8 cellular contexts compared by ENCODE assay signal in the genomic region with DNA sequence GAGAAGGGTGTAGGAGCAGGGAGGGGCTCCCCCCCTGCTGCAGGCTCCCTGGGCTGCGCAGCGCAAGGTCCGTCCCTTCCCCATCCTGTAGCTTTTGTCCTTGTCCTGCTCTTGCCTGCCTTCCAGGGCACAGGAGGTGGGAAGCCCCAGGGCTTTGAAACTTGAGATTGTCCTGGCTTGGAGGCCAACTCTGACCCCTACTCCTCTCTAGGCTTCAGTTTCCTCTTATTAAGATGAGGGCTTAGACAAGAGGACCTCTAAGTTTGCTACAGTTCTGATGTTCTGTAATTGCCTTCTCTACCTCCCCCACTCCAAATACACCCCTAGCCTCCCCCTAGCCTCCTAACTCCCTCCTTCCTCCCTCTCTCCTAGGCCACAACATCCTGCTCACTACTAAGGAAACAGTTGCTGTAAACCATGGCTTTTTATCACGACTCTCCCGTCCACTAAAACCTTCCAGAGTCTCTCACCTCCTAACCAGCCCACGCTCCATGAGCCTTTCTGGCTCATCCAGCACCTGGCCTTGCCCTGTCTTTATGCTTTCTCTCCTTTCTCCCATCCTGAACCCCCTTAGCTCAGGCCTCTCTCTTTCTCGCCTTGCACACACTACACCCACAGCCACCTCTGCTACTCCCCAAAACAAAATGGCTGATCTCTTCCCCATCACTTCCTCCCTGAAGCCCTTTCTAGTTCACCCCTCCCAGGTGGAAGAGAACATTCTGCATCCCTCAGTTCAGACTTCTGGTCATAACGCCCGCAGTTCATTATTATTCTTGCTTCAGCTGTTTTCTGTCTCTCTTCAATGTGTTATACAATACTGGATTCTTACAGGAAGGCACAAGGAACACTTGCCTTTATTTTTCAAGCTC. TPM values are rescaled to one million over a fixed set of nuclear protein-coding genes. Genes with fewer than 3 reads are reported as not detected.
DNase-seq lines count a peak whose midpoint lies in the region; ATAC-seq and TF ChIP-seq lines count a peak whose summit lies in the region.

No MANE protein-coding gene starts in this region.

- H3K4me3 Mint-ChIP-seq in central memory CD8-positive, alpha-beta T cell, result peak overlapping the region; percentile 73

- H3K9me3 ChIP-seq in mucosa of descending colon, result no peaks in the 10 kb centered on the region

- peak; percentile 67 for DNase-seq in Jurkat, Clone E6-1 (ENCODE audit: low read depth, low spot score)
- no peak for DNase-seq in central memory CD8-positive, alpha-beta T cell (ENCODE audit: low spot score in 2 of 2)
- DNase-seq in mucosa of descending colon, result no peak
- no peak for DNase-seq in NCI-H69 (lab: John Stamatoyannopoulos, UW)
- DNase-seq in central memory CD4-positive, alpha-beta T cell, result no peak
- DNase-seq in cortex of kidney (lab: John Stamatoyannopoulos, UW), result no peak

- peak overlapping the region; percentile 77 for H3K4me3 ChIP-seq in Jurkat, Clone E6-1 (ENCODE audit: low read length)
- no peak overlapping the region for H3K4me3 ChIP-seq in mucosa of descending colon

- peak overlapping the region; percentile 76 for H3K27ac Mint-ChIP-seq in central memory CD8-positive, alpha-beta T cell (ENCODE audit: low read depth)

- H3K27me3 Mint-ChIP-seq in central memory CD8-positive, alpha-beta T cell, result no peaks in the 10 kb centered on the region

- peaks cover 26% of the 10 kb centered on the region for H3K4me1 Mint-ChIP-seq in central memory CD8-positive, alpha-beta T cell

- H3K36me3 ChIP-seq in mucosa of descending colon (ENCODE audit: low read depth), result no peaks in the 10 kb centered on the region

- no peak for TF ChIP-seq CTCF in mucosa of descending colon (IDR thresholded peaks at IDR 0.05)

- ATAC-seq in GM19351 (IDR thresholded peaks at IDR 0.05; ENCODE audit: unreplicated experiment) (peak; percentile 21), mucosa of descending colon (peak; percentile 76), HG02938 (IDR thresholded peaks at IDR 0.05; ENCODE audit: unreplicated experiment) (no peak)
- peak; percentile 25 for ATAC-seq in central memory CD8-positive, alpha-beta T cell (replicated peaks; ENCODE audit: extremely low read depth, poor library complexity, severe bottlenecking)

- no peaks in the 10 kb centered on the region for H3K9me3 Mint-ChIP-seq in central memory CD8-positive, alpha-beta T cell

- peaks cover 6% of the 10 kb centered on the region for H3K4me1 ChIP-seq in mucosa of descending colon (ENCODE audit: low read depth)

- intact Hi-C loops in mucosa of descending colon (cut with DNase I, micrococcal nuclease), result loop anchor here in 1 of 2 donors (10.0 kb wide), 1 partner anchor 134 kb away; no protein-coding TSS in a partner anchor

- peaks cover 3% of the 10 kb centered on the region for H3K36me3 Mint-ChIP-seq in central memory CD8-positive, alpha-beta T cell (ENCODE audit: insufficient read depth)

RNA-seq across cellular contexts. Expression of a gene that starts 10.2 kb away (rescaled TPM):
- 1.8 TPM for polyA plus RNA-seq in Jurkat, Clone E6-1 (2012; ENCODE audit: insufficient read depth, insufficient read length)
- total RNA-seq in mucosa of descending colon, result 1 to 10 TPM; 3.4 to 9.7 (median 7.4) TPM

RNA-seq across cellular contexts. Expression of a gene that starts 13.4 kb away (rescaled TPM):
- not detected for polyA plus RNA-seq in Jurkat, Clone E6-1 (2012; ENCODE audit: insufficient read depth, insufficient read length)
- total RNA-seq in mucosa of descending colon, result under 1 TPM in 1 of 3 donors, not detected in 2; 0.48 TPM

RNA-seq across cellular contexts. Expression of a gene that starts 24.1 kb away (rescaled TPM):
- not detected for polyA plus RNA-seq in Jurkat, Clone E6-1 (2012; ENCODE audit: insufficient read depth, insufficient read length)
- total RNA-seq in mucosa of descending colon, result not detected

RNA-seq across cellular contexts. Expression of a gene that starts 43.3 kb away (rescaled TPM):
- 55.8 TPM for polyA plus RNA-seq in Jurkat, Clone E6-1 (2012; ENCODE audit: insufficient read depth, insufficient read length)
- total RNA-seq in mucosa of descending colon, result 10 to 100 TPM; 23.0 to 37.4 (median 23.7) TPM

RNA-seq across cellular contexts. Expression of a gene that starts 43.9 kb away (rescaled TPM):
- 82.3 TPM for polyA plus RNA-seq in Jurkat, Clone E6-1 (2012; ENCODE audit: insufficient read depth, insufficient read length)
- 10 to 100 TPM; 19.0 to 20.9 (median 20.2) TPM for total RNA-seq in mucosa of descending colon
